11 cellular contexts compared by ENCODE assay signal in the genomic region with DNA sequence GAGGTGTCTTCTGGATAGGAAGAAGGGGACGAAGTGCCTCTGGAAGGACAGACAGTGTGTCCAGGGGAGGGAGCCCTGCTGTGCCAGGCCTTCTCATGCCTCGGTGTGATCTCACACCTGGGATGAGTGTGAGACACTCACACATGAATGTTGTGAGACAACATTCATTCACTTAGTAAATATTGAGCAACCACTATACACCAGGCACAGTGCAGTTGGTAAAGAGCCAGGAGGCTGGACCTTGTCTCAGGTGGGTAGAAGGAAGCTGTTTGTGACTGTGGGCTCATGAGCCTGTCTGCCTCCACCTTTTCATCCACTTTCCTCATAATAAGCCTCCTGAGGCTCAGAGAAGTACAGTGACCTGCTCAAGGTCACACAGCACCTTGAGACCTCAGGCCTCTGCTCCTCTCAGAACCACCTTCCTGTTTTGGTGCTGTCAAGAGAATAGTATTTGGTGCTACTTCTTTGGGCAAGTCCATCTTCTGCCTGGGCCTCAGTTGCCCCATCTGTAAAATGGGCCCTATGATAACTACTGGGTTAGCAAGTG. TPM values are rescaled to one million over a fixed set of nuclear protein-coding genes. Genes with fewer than 3 reads are reported as not detected.
A peak's percentile ranks its signal among the peaks of the same experiment; 100 is the strongest.
DNase-seq lines count a peak whose midpoint lies in the region; ATAC-seq, FAIRE-seq and TF ChIP-seq lines count a peak whose summit lies in the region.
"Had no signal": no experiment of that assay in that cellular context is flagged by ENCODE, and none has a peak within 500 bp of the region (broad histone marks: within the 10 kb centered on the region; RNA-seq: fewer than 3 reads in every experiment).

No MANE protein-coding gene starts in this region.

- H3K4me1 Mint-ChIP-seq in activated naive CD8-positive, alpha-beta T cell (ENCODE audit: low read depth): peaks cover 62% of the 10 kb centered on the region

- POLR2A ChIA-PET in A549 (lab: Yijun Ruan, JAX): interaction anchor here (1.6 kb wide), 1 partner anchor 9 kb away, joined by 5 read pairs; no protein-coding TSS in a partner anchor

- TF ChIP-seq EP300 in A549 (IDR thresholded peaks at IDR 0.05): no peak

- ATAC-seq in A549 (peak; percentile 8 to 10; a peak in 3 of 6 replicates), HG02610 (IDR thresholded peaks at IDR 0.05; ENCODE audit: unreplicated experiment) (no peak), GM21515 (IDR thresholded peaks at IDR 0.05; ENCODE audit: unreplicated experiment) (no peak)

- no peaks in the 10 kb centered on the region for H3K27me3 ChIP-seq in GM23248 (replicated peaks; ENCODE audit: insufficient read depth)
- H3K27me3 ChIP-seq in liver (ENCODE audit: control insufficient read depth in 4 of 4, insufficient read depth in 4 of 4, low read length in 3 of 4): peaks cover 0 to 10% (median 6%) of the 10 kb centered on the region in 4 donors

- peak overlapping the region; percentile 47 for H3K4me3 Mint-ChIP-seq in activated naive CD8-positive, alpha-beta T cell

- H3K36me3 Mint-ChIP-seq in activated naive CD8-positive, alpha-beta T cell: peaks cover 2% of the 10 kb centered on the region

- H3K27ac ChIP-seq in A549: peak overlapping the region; percentile 33 to 67; a peak in 5 of 6 replicates
- H3K27ac ChIP-seq in GM23248: no peak overlapping the region
- H3K27ac ChIP-seq in liver (ENCODE audit: low read depth in 1 of 2, low read length in 2 of 2): no peak overlapping the region

- H3K36me3 ChIP-seq in GM23248 (ENCODE audit: low read depth) (no peaks in the 10 kb centered on the region), liver (ENCODE audit: control insufficient read depth in 4 of 4, insufficient read depth in 3 of 4, low read depth in 1 of 4, low read length in 3 of 4) (no peaks in the 10 kb centered on the region)

- TF ChIP-seq CTCF in A549 (IDR thresholded peaks at IDR 0.05): no peak
- TF ChIP-seq CTCF in liver (IDR thresholded peaks at IDR 0.05; ENCODE audit: low read depth, low read length, missing input control): no peak

- no peak for TF ChIP-seq POLR2A in A549 (IDR thresholded peaks at IDR 0.05; ENCODE audit: low read length)

- TF ChIP-seq RAD21 in A549 (conservative IDR thresholded peaks at IDR 0.05 in 1 of 2, IDR thresholded peaks at IDR 0.05 in 1 of 2) (no peak; a peak in 1 of 5 replicates), liver (IDR thresholded peaks at IDR 0.05) (no peak)

- H3K9me3 Mint-ChIP-seq in activated naive CD8-positive, alpha-beta T cell (ENCODE audit: low read depth): no peaks in the 10 kb centered on the region

- peak overlapping the region; percentile 89 for H3K27ac Mint-ChIP-seq in activated naive CD8-positive, alpha-beta T cell

- no peaks in the 10 kb centered on the region for H4K20me1 ChIP-seq in GM23248 (ENCODE audit: insufficient read depth)

- no peaks in the 10 kb centered on the region for H3K79me2 ChIP-seq in GM23248 (ENCODE audit: insufficient read depth)

- H3F3A ChIP-seq in GM23248 (ENCODE audit: insufficient read depth): no peaks in the 10 kb centered on the region

- no peaks in the 10 kb centered on the region for H3K27me3 Mint-ChIP-seq in activated naive CD8-positive, alpha-beta T cell

- H3K9me3 ChIP-seq in A549 (no peaks in the 10 kb centered on the region), GM23248 (ENCODE audit: low read depth) (no peaks in the 10 kb centered on the region), liver (ENCODE audit: control insufficient read depth in 4 of 4, low read length in 3 of 4) (no peaks in the 10 kb centered on the region)

- H3K4me3 ChIP-seq in A549: no peak overlapping the region
- H3K4me3 ChIP-seq in GM23248: no peak overlapping the region
- no peak overlapping the region for H3K4me3 ChIP-seq in liver (ENCODE audit: low read depth in 1 of 3, low read length in 3 of 3)

- H3K4me1 ChIP-seq in A549 (peaks cover 80% of the 10 kb centered on the region), GM23248 (ENCODE audit: insufficient read depth) (no peaks in the 10 kb centered on the region), liver (ENCODE audit: control insufficient read depth in 4 of 4, insufficient read depth in 4 of 4, low read length in 3 of 4) (peaks cover 0 to 9% (median 3%) of the 10 kb centered on the region in 4 donors)

- WGBS in A549 (ENCODE audit: missing lambda C conversion rate): 36% methylated on average over 2 of the region's 2 CpGs
- WGBS in GM23248 (ENCODE audit: low coverage in 1 of 2, low lambda C conversion rate in 2 of 2, missing lambda C conversion rate in 2 of 2), 2 experiments: 75 to 76% methylated on average over 2 of the region's 2 CpGs
- WGBS in liver: 52% methylated on average over 2 of the region's 2 CpGs

- H3K4me2 ChIP-seq in A549: peak overlapping the region; percentile 45
- no peak overlapping the region for H3K4me2 ChIP-seq in GM23248 (ENCODE audit: unreplicated experiment)

- DNase-seq in A549 (ENCODE audit: low read depth in 1 of 2, low spot score in 1 of 2): peak in 1 of 2 experiments; percentile 59
- peak; percentile 24 for DNase-seq in GM23248
- no peak for DNase-seq in medulla oblongata (ENCODE audit: extremely low spot score)
- no peak for DNase-seq in anterior cingulate cortex (lab: John Stamatoyannopoulos, UW)
- DNase-seq: hypothalamus; NK-92 treated with Interleukin-12 subunit alpha and Interleukin-12 subunit beta, amount 100 ng/mL, for 24 hours; substantia nigra had no signal

- H2AFZ ChIP-seq in GM23248: no peak overlapping the region

- H3K9me2 ChIP-seq in GM23248 (ENCODE audit: insufficient read depth): no peaks in the 10 kb centered on the region

- CTCF ChIA-PET in A549 (lab: Yijun Ruan, JAX): interaction anchor here (0.6 to 5.4 kb wide), 6 partner anchors 11 to 45 kb away, joined by 3 to 16 read pairs (median 4); a partner anchor contains a TSS

- no peak for FAIRE-seq in A549 (lab: Jason Lieb, UNC)

- H3K9ac ChIP-seq in GM23248 (no peak overlapping the region), liver (ENCODE audit: low read depth in 1 of 2, low read length in 2 of 2) (no peak overlapping the region)

- in situ Hi-C loops in GM23248 (cut with MboI): no loop called here

TF ChIP-seq in A549, 52 proteins besides CTCF, POLR2A, EP300 and RAD21 (continues in another document):
- TF ChIP-seq PHF8 (IDR thresholded peaks at IDR 0.05; ENCODE audit: borderline replicate concordance, low read depth) (no peak), CHD2 (IDR thresholded peaks at IDR 0.05; ENCODE audit: low read length, partially characterized antibody) (no peak)

TF ChIP-seq in liver, 16 proteins besides CTCF, POLR2A, EP300 and RAD21:
- TF ChIP-seq, protein P1, sequence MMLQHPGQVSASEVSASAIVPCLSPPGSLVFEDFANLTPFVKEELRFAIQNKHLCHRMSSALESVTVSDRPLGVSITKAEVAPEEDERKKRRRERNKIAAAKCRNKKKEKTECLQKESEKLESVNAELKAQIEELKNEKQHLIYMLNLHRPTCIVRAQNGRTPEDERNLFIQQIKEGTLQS (IDR thresholded peaks at IDR 0.05): no peak
- TF ChIP-seq RXRA (IDR thresholded peaks at IDR 0.05) (peak in 1 of 2 donors; percentile 46), FOXA2 (IDR thresholded peaks at IDR 0.05) (no peak), HNF4A (conservative IDR thresholded peaks at IDR 0.05) (peak; percentile 58 to 67), JUND (IDR thresholded peaks at IDR 0.05) (no peak), NR2F2 (IDR thresholded peaks at IDR 0.05) (no peak), GABPA (IDR thresholded peaks at IDR 0.05 in 1 of 2, conservative IDR thresholded peaks at IDR 0.05 in 1 of 2) (no peak), TAF1 (conservative IDR thresholded peaks at IDR 0.05) (no peak)
- TF ChIP-seq, protein P2, sequence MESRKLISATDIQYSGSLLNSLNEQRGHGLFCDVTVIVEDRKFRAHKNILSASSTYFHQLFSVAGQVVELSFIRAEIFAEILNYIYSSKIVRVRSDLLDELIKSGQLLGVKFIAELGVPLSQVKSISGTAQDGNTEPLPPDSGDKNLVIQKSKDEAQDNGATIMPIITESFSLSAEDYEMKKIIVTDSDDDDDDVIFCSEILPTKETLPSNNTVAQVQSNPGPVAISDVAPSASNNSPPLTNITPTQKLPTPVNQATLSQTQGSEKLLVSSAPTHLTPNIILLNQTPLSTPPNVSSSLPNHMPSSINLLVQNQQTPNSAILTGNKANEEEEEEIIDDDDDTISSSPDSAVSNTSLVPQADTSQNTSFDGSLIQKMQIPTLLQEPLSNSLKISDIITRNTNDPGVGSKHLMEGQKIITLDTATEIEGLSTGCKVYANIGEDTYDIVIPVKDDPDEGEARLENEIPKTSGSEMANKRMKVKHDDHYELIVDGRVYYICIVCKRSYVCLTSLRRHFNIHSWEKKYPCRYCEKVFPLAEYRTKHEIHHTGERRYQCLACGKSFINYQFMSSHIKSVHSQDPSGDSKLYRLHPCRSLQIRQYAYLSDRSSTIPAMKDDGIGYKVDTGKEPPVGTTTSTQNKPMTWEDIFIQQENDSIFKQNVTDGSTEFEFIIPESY (IDR thresholded peaks at IDR 0.05): no peak

RNA-seq across cellular contexts. Expression of a gene that starts 20.9 kb away (rescaled TPM):
- polyA plus RNA-seq in A549 (2011; rRNA removed): 73.3 and 76.2 TPM in 2 replicates
- 39.4 and 55.1 TPM in 2 replicates for polyA plus RNA-seq in A549 (2012; cell fraction: cytosol; rRNA removed)
- polyA plus RNA-seq in A549 (2012; cell fraction: nucleus; rRNA removed): 144 and 151 TPM in 2 replicates
- polyA plus RNA-seq in A549 (2017; fragmentation: RNase III; extraction: RNeasy Plus Mini Kit Qiagen cat#74134 plus additional on column Dnase treatment): 66.2 to 73.8 TPM (median 66.5 TPM) in 3 replicates
- 141 and 148 TPM in 2 replicates for polyA minus RNA-seq in A549 (2011; rRNA and poly(A)+ RNA removed)
- total RNA-seq in GM23248 (2014; rRNA removed; shearing (Covaris generic)): 10.6 and 13.4 TPM in 2 replicates
- polyA plus RNA-seq in GM23248 (2016; fragmentation: Nextera tagmentation; extraction: Ambion mirVana): 4.6 and 4.7 TPM in 2 replicates
- 1 to 10 TPM; 4.7 to 7.2 TPM for total RNA-seq in liver
- polyA plus RNA-seq in liver: 1 to 10 TPM in 1 of 2 donors, under 1 TPM in 1; 0.92 to 1.1 TPM

Comparison
In these comparisons a context has a peak if more than half of its experiments do, and no peak if none do; other contexts are left out.
1. ATAC-seq: peak in A549 (2 of 2); none in HG02610 (single experiment) and GM21515 (single experiment).
2. H3K27ac ChIP-seq: peak in A549 (2 of 2); none in GM23248 (single experiment) and liver (0 of 2).